Comparison of ENCODE assay signal across 11 cellular contexts in genomic region chr6:156953125-156953477, GRCh38.
A peak's percentile ranks its signal among the peaks of the same experiment; 100 is the strongest.
DNase-seq lines count a peak whose midpoint lies in the region; ATAC-seq and TF ChIP-seq lines count a peak whose summit lies in the region.
"Had no signal": no experiment of that assay in that cellular context is flagged by ENCODE, and none has a peak within 500 bp of the region (broad histone marks: within the 10 kb centered on the region; RNA-seq: fewer than 3 reads in every experiment).

No MANE protein-coding gene starts in this region.

- no peak overlapping the region for H3K27ac ChIP-seq in CD4-positive, alpha-beta T cell (ENCODE audit: low read depth, low read length)
- H3K27ac ChIP-seq in neural progenitor cell = no peak overlapping the region
- H3K27ac ChIP-seq: ascending aorta had no signal

- CTCF ChIA-PET in CD4-positive, alpha-beta T cell (lab: Charles Lee) = interaction anchor here (0.9 to 1.9 kb wide), 5 partner anchors 9 to 268 kb away, joined by 3 to 7 read pairs (median 4); no protein-coding TSS in a partner anchor

- H3K27me3 Mint-ChIP-seq in CD4-positive, alpha-beta T cell = no peaks in the 10 kb centered on the region
- no peaks in the 10 kb centered on the region for H3K27me3 Mint-ChIP-seq in neural progenitor cell (ENCODE audit: insufficient read depth, low read depth)

- no peaks in the 10 kb centered on the region for H3K27me3 ChIP-seq in CD4-positive, alpha-beta T cell (ENCODE audit: control insufficient read depth, insufficient read depth, low read length)
- H3K27me3 ChIP-seq in endocrine pancreas (ENCODE audit: control insufficient read depth, insufficient read depth, low read length) = no peaks in the 10 kb centered on the region
- no peaks in the 10 kb centered on the region for H3K27me3 ChIP-seq in neural progenitor cell
- H3K27me3 ChIP-seq: ascending aorta had no signal

- H3K9ac ChIP-seq in endocrine pancreas (ENCODE audit: control insufficient read depth, insufficient read depth, low read length) (no peak overlapping the region), neural progenitor cell (no peak overlapping the region)

- POLR2A ChIA-PET in CD4-positive, alpha-beta T cell (lab: Charles Lee) = interaction anchor here (1.0 to 1.6 kb wide), 6 partner anchors 16 to 321 kb away, joined by 3 to 5 read pairs (median 3); partner anchors contain the start of gene ARID1B

- H3K36me3 ChIP-seq in endocrine pancreas (ENCODE audit: control insufficient read depth, insufficient read depth, low read length) (no peaks in the 10 kb centered on the region), neural progenitor cell (no peaks in the 10 kb centered on the region)
- H3K36me3 ChIP-seq: ascending aorta had no signal

- peaks cover 99% of the 10 kb centered on the region for H3K79me2 ChIP-seq in neural progenitor cell (ENCODE audit: low read depth)

- H3K4me1 ChIP-seq in endocrine pancreas (ENCODE audit: control insufficient read depth, insufficient read depth, low read length) (peaks cover 21% of the 10 kb centered on the region), neural progenitor cell (peaks cover 27% of the 10 kb centered on the region)

- no peak for TF ChIP-seq CTCF in CD4-positive, alpha-beta T cell (IDR thresholded peaks at IDR 0.05)
- no peak for TF ChIP-seq CTCF in neural progenitor cell (IDR thresholded peaks at IDR 0.05)

- peak overlapping the region; percentile 34 for H3K4me2 ChIP-seq in neural progenitor cell

- H3K4me3 Mint-ChIP-seq in CD4-positive, alpha-beta T cell = no peak overlapping the region
- peak overlapping the region; percentile 81 for H3K4me3 Mint-ChIP-seq in neural progenitor cell

- H3K4me3 ChIP-seq in endocrine pancreas (ENCODE audit: control insufficient read depth, insufficient read depth, low read length) (peak overlapping the region; percentile 55), neural progenitor cell (no peak overlapping the region)
- H3K4me3 ChIP-seq: ascending aorta had no signal

- intact Hi-C loops in CD4-positive, alpha-beta T cell (cut with DNase I, micrococcal nuclease) = loop anchor here in 1 of 2 experiments (2.0 to 10.0 kb wide), 3 partner anchors 69 to 388 kb away; partner anchors contain the start of gene ARID1B

- H3F3A ChIP-seq in neural progenitor cell (ENCODE audit: low read depth) = no peaks in the 10 kb centered on the region

- H4K20me1 ChIP-seq in neural progenitor cell (ENCODE audit: low read depth) = peaks cover 44% of the 10 kb centered on the region

- no peaks in the 10 kb centered on the region for H3K9me3 ChIP-seq in CD4-positive, alpha-beta T cell (ENCODE audit: control insufficient read depth, low read length)
- H3K9me3 ChIP-seq in endocrine pancreas (ENCODE audit: control insufficient read depth, low read length) (no peaks in the 10 kb centered on the region), neural progenitor cell (ENCODE audit: low read depth) (no peaks in the 10 kb centered on the region)
- H3K9me3 ChIP-seq: ascending aorta had no signal

- DNase-seq in CD4-positive, alpha-beta T cell = no peak
- DNase-seq in LHCN-M2 (ENCODE audit: low read depth) = peak; percentile 69
- DNase-seq in neural progenitor cell (ENCODE audit: low spot score) = no peak
- DNase-seq in SKM-1 treated with dmso at 0.1 percent for 144 hours (lab: John Stamatoyannopoulos, UW; ENCODE audit: unreplicated experiment) = no peak
- DNase-seq in NK-92 (lab: John Stamatoyannopoulos, UW; ENCODE audit: unreplicated experiment) = no peak
- DNase-seq in cerebellar nuclear complex (lab: John Stamatoyannopoulos, UW) = no peak

- H3K27ac Mint-ChIP-seq in CD4-positive, alpha-beta T cell = peak overlapping the region; percentile 66
- H3K27ac Mint-ChIP-seq in neural progenitor cell = peak overlapping the region; percentile 99

- no peaks in the 10 kb centered on the region for H3K36me3 Mint-ChIP-seq in CD4-positive, alpha-beta T cell (ENCODE audit: low read depth)
- peaks cover 2% of the 10 kb centered on the region for H3K36me3 Mint-ChIP-seq in neural progenitor cell
- H3K36me3 Mint-ChIP-seq: immature natural killer cell had no signal

- no peak overlapping the region for H2AFZ ChIP-seq in neural progenitor cell (replicated peaks)

- H3K9me3 Mint-ChIP-seq in CD4-positive, alpha-beta T cell = no peaks in the 10 kb centered on the region
- no peaks in the 10 kb centered on the region for H3K9me3 Mint-ChIP-seq in neural progenitor cell
- H3K9me3 Mint-ChIP-seq: immature natural killer cell had no signal

- ATAC-seq in CD4-positive, alpha-beta T cell (ENCODE audit: poor library complexity) = peak; percentile 3
- ATAC-seq in HG02798 (IDR thresholded peaks at IDR 0.05; ENCODE audit: poor library complexity, unreplicated experiment) = no peak
- ATAC-seq: activated CD4-positive, CD25-positive, alpha-beta regulatory T cell treated with anti-CD3 and anti-CD28 coated beads, Interleukin-2, amount 50 U/mL, for 24 hours had no signal

- peaks cover 80% of the 10 kb centered on the region for H3K4me1 Mint-ChIP-seq in CD4-positive, alpha-beta T cell (ENCODE audit: low read depth)
- peaks cover 47% of the 10 kb centered on the region for H3K4me1 Mint-ChIP-seq in neural progenitor cell
